ENCODE assay signal across 6 cellular contexts in the genomic region with DNA sequence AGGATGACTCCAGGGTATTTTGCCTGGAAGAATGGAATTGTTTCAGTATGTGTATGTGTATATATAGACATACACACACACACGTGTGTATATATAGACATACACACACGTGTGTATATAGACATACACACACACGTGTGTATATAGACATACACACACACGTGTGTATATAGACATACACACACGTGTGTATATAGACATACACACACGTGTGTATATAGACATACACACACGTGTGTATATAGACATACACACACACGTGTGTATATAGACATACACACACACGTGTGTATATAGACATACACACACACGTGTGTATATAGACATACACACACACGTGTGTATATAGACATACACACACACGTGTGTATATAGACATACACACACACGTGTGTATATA. TPM values are rescaled to one million over a fixed set of nuclear protein-coding genes. Genes with fewer than 3 reads are reported as not detected.
DNase-seq lines count a peak whose midpoint lies in the region; ATAC-seq, FAIRE-seq and TF ChIP-seq lines count a peak whose summit lies in the region.
"Not testable (repeated sequence)": the region's sequence is repeated elsewhere in the genome, so short reads cannot be mapped to it uniquely, and the experiment has no call there.

No MANE protein-coding gene starts in this region.

- peak overlapping the region; percentile 55 for H3K27ac Mint-ChIP-seq in HFFc6
- peak overlapping the region; percentile 49 for H3K27ac Mint-ChIP-seq in T-helper 1 cell treated with Interleukin-12 subunit alpha and Interleukin-12 subunit beta and Interleukin-4 antibody, amounts not matched to agents 30 μg/mL and 1 μg/mL, for 36 hours
- peak overlapping the region; percentile 69 for H3K27ac Mint-ChIP-seq in activated T-helper 1 cell treated with anti-CD3 and anti-CD28 coated beads, Interleukin-12 subunit alpha, Interleukin-12 subunit beta, Interleukin-2, Interleukin-4 antibody, amounts not matched to agents 30 ng/mL and 10 ng/mL and 1 ng/mL, durations not matched to agents 14 hours and 24 hours and 36 hours
- peak overlapping the region; percentile 87 to 88 for H3K27ac Mint-ChIP-seq in natural killer cell treated with Interleukin-12 subunit alpha and Interleukin-12 subunit beta and Interleukin-15 and Interleukin-18, amount 100 ng/mL, for 72 hours

- H3K36me3 Mint-ChIP-seq in HFFc6 (ENCODE audit: low read depth), result peaks cover 82% of the 10 kb centered on the region
- peaks cover 21% of the 10 kb centered on the region for H3K36me3 Mint-ChIP-seq in T-helper 1 cell treated with Interleukin-12 subunit alpha and Interleukin-12 subunit beta and Interleukin-4 antibody, amounts not matched to agents 30 μg/mL and 1 μg/mL, for 36 hours (ENCODE audit: low read depth)
- H3K36me3 Mint-ChIP-seq in activated T-helper 1 cell treated with anti-CD3 and anti-CD28 coated beads, Interleukin-12 subunit alpha, Interleukin-12 subunit beta, Interleukin-2, Interleukin-4 antibody, amounts not matched to agents 30 ng/mL and 10 ng/mL and 1 ng/mL, durations not matched to agents 14 hours and 24 hours and 36 hours (ENCODE audit: low read depth), result peaks cover 31% of the 10 kb centered on the region
- peaks cover 17% of the 10 kb centered on the region for H3K36me3 Mint-ChIP-seq in natural killer cell treated with Interleukin-12 subunit alpha and Interleukin-12 subunit beta and Interleukin-15 and Interleukin-18, amount 100 ng/mL, for 72 hours

- not testable (repeated sequence) for DNase-seq in HFFc6; MM.1S; activated T-helper 1 cell treated with anti-CD3 and anti-CD28 coated beads, Interleukin-12 subunit alpha, Interleukin-12 subunit beta, Interleukin-2, Interleukin-4 antibody, amounts not matched to agents 30 ng/mL and 10 ng/mL and 1 ng/mL, durations not matched to agents 14 hours and 24 hours and 36 hours (ENCODE audit: low spot score); GM12878 (ENCODE audit: low read depth, low spot score); natural killer cell treated with Interleukin-12 subunit alpha and Interleukin-12 subunit beta and Interleukin-15 and Interleukin-18, amount 100 ng/mL, for 72 hours (ENCODE audit: low spot score)

- H3F3A ChIP-seq in MM.1S (ENCODE audit: insufficient read depth, low read length), result peaks cover 56% of the 10 kb centered on the region

- not testable (repeated sequence) for H3K9me3 ChIP-seq in MM.1S (replicated peaks; ENCODE audit: insufficient read depth, low read length); GM12878 (replicated peaks; ENCODE audit: control insufficient read depth, insufficient read depth, low read length)

- not testable (repeated sequence) for H3K36me3 ChIP-seq in MM.1S (replicated peaks; ENCODE audit: insufficient read depth, low read length); GM12878 (ENCODE audit: control insufficient read depth in 2 of 2, insufficient read depth in 2 of 2, low read length in 1 of 2)

- H3K4me1 ChIP-seq in MM.1S (ENCODE audit: low read length), result peaks cover 78% of the 10 kb centered on the region
- peaks cover 68% of the 10 kb centered on the region for H3K4me1 ChIP-seq in GM12878 (ENCODE audit: control insufficient read depth, insufficient read depth, low read length)

- intact Hi-C loops in activated T-helper 1 cell treated with anti-CD3 and anti-CD28 coated beads, Interleukin-12 subunit alpha, Interleukin-12 subunit beta, Interleukin-2, Interleukin-4 antibody, amounts not matched to agents 30 ng/mL and 10 ng/mL and 1 ng/mL, durations not matched to agents 14 hours and 24 hours and 36 hours (cut with micrococcal nuclease), result loop anchor here (2.0 kb wide), 1 partner anchor 188 kb away; no protein-coding TSS in a partner anchor
- intact Hi-C loops in GM12878 (cut with micrococcal nuclease; ENCODE audit: unreplicated experiment), result loop anchor here (1.0 to 10.0 kb wide), 3 partner anchors 47 to 508 kb away; a partner anchor contains a TSS

- POLR2A ChIA-PET in GM12878 (lab: Charles Lee), result interaction anchor here (1.7 to 2.4 kb wide), 3 partner anchors 29 to 58 kb away, joined by 7 to 16 read pairs (median 14); no protein-coding TSS in a partner anchor

- H3K4me3 Mint-ChIP-seq in HFFc6; T-helper 1 cell treated with Interleukin-12 subunit alpha and Interleukin-12 subunit beta and Interleukin-4 antibody, amounts not matched to agents 30 μg/mL and 1 μg/mL, for 36 hours; activated T-helper 1 cell treated with anti-CD3 and anti-CD28 coated beads, Interleukin-12 subunit alpha, Interleukin-12 subunit beta, Interleukin-2, Interleukin-4 antibody, amounts not matched to agents 30 ng/mL and 10 ng/mL and 1 ng/mL, durations not matched to agents 14 hours and 24 hours and 36 hours: not testable (repeated sequence)
- peak overlapping the region; percentile 62 for H3K4me3 Mint-ChIP-seq in natural killer cell treated with Interleukin-12 subunit alpha and Interleukin-12 subunit beta and Interleukin-15 and Interleukin-18, amount 100 ng/mL, for 72 hours

- not testable (repeated sequence) for H3K9me2 ChIP-seq in MM.1S (replicated peaks; ENCODE audit: insufficient read depth, low read length)

- H3K79me2 ChIP-seq in MM.1S (ENCODE audit: low read length) (peaks cover 54% of the 10 kb centered on the region), GM12878 (ENCODE audit: control insufficient read depth, insufficient read depth, low read length) (peaks cover 69% of the 10 kb centered on the region)

- not testable (repeated sequence) for FAIRE-seq in GM12878 (lab: Jason Lieb, UNC)

- H2AFZ ChIP-seq in MM.1S (ENCODE audit: low read length); GM12878 (ENCODE audit: control insufficient read depth, low read depth, low read length): not testable (repeated sequence)

- BruUV-seq in GM12878 (replicated peaks; lab: Mats Ljungman, UMichigan), result not testable (repeated sequence)

- not testable (repeated sequence) for H3K27ac ChIP-seq in MM.1S (ENCODE audit: low read length)
- peak overlapping the region; percentile 66 for H3K27ac ChIP-seq in GM12878 (ENCODE audit: control insufficient read depth, insufficient read depth)

- H3K9me3 Mint-ChIP-seq in HFFc6; T-helper 1 cell treated with Interleukin-12 subunit alpha and Interleukin-12 subunit beta and Interleukin-4 antibody, amounts not matched to agents 30 μg/mL and 1 μg/mL, for 36 hours; activated T-helper 1 cell treated with anti-CD3 and anti-CD28 coated beads, Interleukin-12 subunit alpha, Interleukin-12 subunit beta, Interleukin-2, Interleukin-4 antibody, amounts not matched to agents 30 ng/mL and 10 ng/mL and 1 ng/mL, durations not matched to agents 14 hours and 24 hours and 36 hours; natural killer cell treated with Interleukin-12 subunit alpha and Interleukin-12 subunit beta and Interleukin-15 and Interleukin-18, amount 100 ng/mL, for 72 hours: not testable (repeated sequence)

- peak overlapping the region; percentile 48; the same call in 1 of the 2 replicates for H3K4me2 ChIP-seq in MM.1S (ENCODE audit: low read depth, low read length)
- not testable (repeated sequence) for H3K4me2 ChIP-seq in GM12878 (ENCODE audit: control insufficient read depth, insufficient read depth)

- not testable (repeated sequence) for H4K20me1 ChIP-seq in MM.1S (ENCODE audit: insufficient read depth, low read length); GM12878 (ENCODE audit: control insufficient read depth, insufficient read depth)

- 46% methylated on average over 11 of the region's 13 CpGs for WGBS in GM12878 (ENCODE audit: insufficient coverage, insufficient replicate concordance, low lambda C conversion rate, missing lambda C conversion rate)

- not testable (repeated sequence) for H3K9ac ChIP-seq in MM.1S (ENCODE audit: low read length); GM12878 (ENCODE audit: control insufficient read depth, insufficient read depth, low read length)

- peaks cover 94% of the 10 kb centered on the region for H3K4me1 Mint-ChIP-seq in HFFc6 (ENCODE audit: low read depth)
- H3K4me1 Mint-ChIP-seq in T-helper 1 cell treated with Interleukin-12 subunit alpha and Interleukin-12 subunit beta and Interleukin-4 antibody, amounts not matched to agents 30 μg/mL and 1 μg/mL, for 36 hours (ENCODE audit: low read depth), result peaks cover 61% of the 10 kb centered on the region
- H3K4me1 Mint-ChIP-seq in activated T-helper 1 cell treated with anti-CD3 and anti-CD28 coated beads, Interleukin-12 subunit alpha, Interleukin-12 subunit beta, Interleukin-2, Interleukin-4 antibody, amounts not matched to agents 30 ng/mL and 10 ng/mL and 1 ng/mL, durations not matched to agents 14 hours and 24 hours and 36 hours (ENCODE audit: low read depth), result peaks cover 76% of the 10 kb centered on the region
- H3K4me1 Mint-ChIP-seq in natural killer cell treated with Interleukin-12 subunit alpha and Interleukin-12 subunit beta and Interleukin-15 and Interleukin-18, amount 100 ng/mL, for 72 hours (ENCODE audit: low read depth in 2 of 2), result peaks cover 38 to 60% of the 10 kb centered on the region in 2 donors

- TF ChIP-seq RAD21 in GM12878 (IDR thresholded peaks at IDR 0.05; ENCODE audit: insufficient read depth, low read depth, low read length), result not testable (repeated sequence)

- SMC1A ChIA-PET in GM12878 (lab: Charles Lee; ENCODE audit: uncharacterized antibody, unreplicated experiment), result interaction anchor here (0.6 to 2.8 kb wide), 14 partner anchors 8 to 793 kb away, joined by 3 to 36 read pairs (median 10); no protein-coding TSS in a partner anchor

- TF ChIP-seq EP300 in GM12878 (IDR thresholded peaks at IDR 0.05; ENCODE audit: borderline replicate concordance in 1 of 2, control insufficient read depth in 1 of 2, low read depth in 2 of 2, low read length in 2 of 2), result not testable (repeated sequence)

- RAD21 ChIA-PET in GM12878 (lab: Charles Lee; ENCODE audit: unreplicated experiment), result interaction anchor here (0.7 to 2.9 kb wide), 9 partner anchors 11 to 513 kb away, joined by 3 to 36 read pairs (median 12); a partner anchor contains a TSS

- not testable (repeated sequence) for H3K27me3 ChIP-seq in MM.1S (replicated peaks; ENCODE audit: insufficient read depth, low read length); GM12878 (replicated peaks in 1 of 2; ENCODE audit: control insufficient read depth in 2 of 2, insufficient read depth in 2 of 2, low read length in 1 of 2)

- peaks cover 19% of the 10 kb centered on the region for H3K27me3 Mint-ChIP-seq in HFFc6 (ENCODE audit: insufficient read depth)
- H3K27me3 Mint-ChIP-seq in T-helper 1 cell treated with Interleukin-12 subunit alpha and Interleukin-12 subunit beta and Interleukin-4 antibody, amounts not matched to agents 30 μg/mL and 1 μg/mL, for 36 hours (ENCODE audit: low read depth); activated T-helper 1 cell treated with anti-CD3 and anti-CD28 coated beads, Interleukin-12 subunit alpha, Interleukin-12 subunit beta, Interleukin-2, Interleukin-4 antibody, amounts not matched to agents 30 ng/mL and 10 ng/mL and 1 ng/mL, durations not matched to agents 14 hours and 24 hours and 36 hours (ENCODE audit: insufficient read depth); natural killer cell treated with Interleukin-12 subunit alpha and Interleukin-12 subunit beta and Interleukin-15 and Interleukin-18, amount 100 ng/mL, for 72 hours: not testable (repeated sequence)

- not testable (repeated sequence) for H3K4me3 ChIP-seq in MM.1S (ENCODE audit: low read length); GM12878

- in situ Hi-C loops in GM12878 (cut with MboI), result not testable (repeated sequence)

- TF ChIP-seq POLR2A in GM12878 (IDR thresholded peaks at IDR 0.05; ENCODE audit: low read depth, low read length), result not testable (repeated sequence)

- not testable (repeated sequence) for ATAC-seq in GM12878; natural killer cell treated with Interleukin-12 subunit alpha and Interleukin-12 subunit beta and Interleukin-15 and Interleukin-18, amount 100 ng/mL, for 72 hours

- CTCF ChIA-PET in GM12878 (lab: Yijun Ruan, JAX), result interaction anchor here (0.6 to 2.0 kb wide), 3 partner anchors 17 to 23 kb away, joined by 3 to 10 read pairs (median 3); no protein-coding TSS in a partner anchor

- not testable (repeated sequence) for TF ChIP-seq CTCF in HFFc6 (IDR thresholded peaks at IDR 0.05); MM.1S (IDR thresholded peaks at IDR 0.05; ENCODE audit: low read length); GM12878 (IDR thresholded peaks at IDR 0.05 in 2 of 3, conservative IDR thresholded peaks at IDR 0.05 in 1 of 3; ENCODE audit: control insufficient read depth in 2 of 3, extremely low read depth in 1 of 3, insufficient read depth in 1 of 3, low read depth in 3 of 3, low read length in 3 of 3)

RNA-seq across cellular contexts. Expression of a gene that starts 34.4 kb away (rescaled TPM):
- total RNA-seq in HFFc6 (2021; fragmentation: NEBNext Ultra II Directional; extraction: Animal tissue kit (Norgen Biotek cat#: 25700)), result 100 to 1,000 TPM; 346 to 505 (median 380) TPM
- total RNA-seq in activated T-helper 1 cell treated with anti-CD3 and anti-CD28 coated beads, Interleukin-12 subunit alpha, Interleukin-12 subunit beta, Interleukin-2, Interleukin-4 antibody, amounts not matched to agents 30 ng/mL and 10 ng/mL and 1 ng/mL, durations not matched to agents 14 hours and 24 hours and 36 hours, result 93.9 and 97.6 TPM in 2 replicates
- 85.3 and 105 TPM in 2 replicates for total RNA-seq in GM12878 (2013; cell fraction: nucleolus; rRNA removed)
- total RNA-seq in GM12878 (2014; rRNA removed) (59.9 and 61.6 TPM in 2 replicates), GM12878 (2014; rRNA removed; fragmentation: Illumina TruSeq; extraction: Trizol) (83.8 and 87.5 TPM in 2 replicates), GM12878 (2021) (76.1 and 76.9 TPM in 2 replicates)
- 24.4 TPM for polyA plus RNA-seq in GM12878 (2011; ENCODE audit: low read depth)
- polyA plus RNA-seq in GM12878 (2011; rRNA removed) (91.4 and 122 TPM in 2 replicates), GM12878 (2014; fragmentation: Illumina TruSeq; extraction: Trizol) (64.9 and 73.3 TPM in 2 replicates), GM12878 (2014; fragmentation: Nextera tagmentation; extraction: Ambion mirVana) (10 to 100 TPM; 24.2 to 34.4 TPM), GM12878 (2014; rRNA removed) (46.4 and 47.7 TPM in 2 replicates), GM12878 (2016; fragmentation: Nextera tagmentation; extraction: Ambion mirVana) (10 to 100 TPM; 50.2 to 53.1 TPM)
- 38.3 and 41.6 TPM in 2 replicates for polyA plus RNA-seq in GM12878 (2011; cell fraction: cytosol; rRNA removed)
- 70.5 and 86.0 TPM in 2 replicates for polyA plus RNA-seq in GM12878 (2011; cell fraction: nucleus; rRNA removed)
- polyA plus RNA-seq in GM12878 (2012), result 32.2 and 37.2 TPM in 2 replicates
- polyA minus RNA-seq in GM12878 (2011; rRNA and poly(A)+ RNA removed), result 110 and 125 TPM in 2 replicates
- polyA minus RNA-seq in GM12878 (2011; cell fraction: cytosol; rRNA and poly(A)+ RNA removed), result 41.3 and 44.8 TPM in 2 replicates
- polyA minus RNA-seq in GM12878 (2011; cell fraction: nucleus; rRNA and poly(A)+ RNA removed), result 172 and 368 TPM in 2 replicates
- total RNA-seq in natural killer cell treated with Interleukin-12 subunit alpha and Interleukin-12 subunit beta and Interleukin-15 and Interleukin-18, amount 100 ng/mL, for 72 hours, result 100 to 1,000 TPM; 110 to 200 TPM
